In genomic region chr1:31433396-31433930, GRCh38 we compare ENCODE assay signal across 1 cellular context.
TF ChIP-seq lines count a peak whose summit lies in the region.

No MANE protein-coding gene starts in this region.

TF ChIP-seq in HepG2, 621 proteins besides CTCF, POLR2A, EP300 and RAD21 (continues in another document):
- TF ChIP-seq ZBTB49 (CRISPR knock-in tag; IDR thresholded peaks at IDR 0.05; ENCODE audit: borderline replicate concordance) = no peak
- no peak for TF ChIP-seq ATF3 (CRISPR knock-in tag; IDR thresholded peaks at IDR 0.05)
- TF ChIP-seq ZNF335 (CRISPR knock-in tag; IDR thresholded peaks at IDR 0.05) = no peak
- no peak for TF ChIP-seq HMG20B (CRISPR knock-in tag; conservative IDR thresholded peaks at IDR 0.05)
- no peak for TF ChIP-seq SRSF4 (IDR thresholded peaks at IDR 0.05; ENCODE audit: low read depth, low read length, poor library complexity, severe bottlenecking)
- no peak for TF ChIP-seq XRCC5 (optimal IDR thresholded peaks at IDR 0.05; ENCODE audit: low read length)
- no peak for TF ChIP-seq TERF1 (CRISPR knock-in tag; IDR thresholded peaks at IDR 0.05)
- TF ChIP-seq JUND (CRISPR knock-in tag; IDR thresholded peaks at IDR 0.05) = no peak
- no peak for TF ChIP-seq ZUFSP (CRISPR knock-in tag; IDR thresholded peaks at IDR 0.05; ENCODE audit: borderline replicate concordance)
- 0 out of 2 replicates have a peak, but pooled peaks have one; percentile 38 for TF ChIP-seq ATF5 (CRISPR knock-in tag; IDR thresholded peaks at IDR 0.05; ENCODE audit: low read depth)
- no peak for TF ChIP-seq ZNF639 (CRISPR knock-in tag; conservative IDR thresholded peaks at IDR 0.05)
- no peak for TF ChIP-seq NFYB (CRISPR knock-in tag; IDR thresholded peaks at IDR 0.05)
- TF ChIP-seq ZNF510 (CRISPR knock-in tag; IDR thresholded peaks at IDR 0.05; ENCODE audit: low read depth) = no peak
- TF ChIP-seq NR2F6 (IDR thresholded peaks at IDR 0.05) = peak; percentile 68
- no peak for TF ChIP-seq NR2F6 (CRISPR knock-in tag; IDR thresholded peaks at IDR 0.05)
- TF ChIP-seq NR2F1 (CRISPR knock-in tag; IDR thresholded peaks at IDR 0.05) = peak; percentile 52 to 58; a peak in 2 of 4 replicates
- TF ChIP-seq BRCA1 (CRISPR knock-in tag; IDR thresholded peaks at IDR 0.05) = no peak
- TF ChIP-seq ZNF136 (CRISPR knock-in tag; IDR thresholded peaks at IDR 0.05; ENCODE audit: low read depth) = no peak
- peak; percentile 14; the same call in 1 of the 2 replicates for TF ChIP-seq ZNF317 (CRISPR knock-in tag; IDR thresholded peaks at IDR 0.05)
- no peak for TF ChIP-seq CBX1 (IDR thresholded peaks at IDR 0.05; ENCODE audit: low read depth)
- TF ChIP-seq ZNF773 (CRISPR knock-in tag; IDR thresholded peaks at IDR 0.05; ENCODE audit: borderline replicate concordance) = no peak
- no peak for TF ChIP-seq ZNF207 (IDR thresholded peaks at IDR 0.05; ENCODE audit: borderline replicate concordance)
- peak; percentile 63 for TF ChIP-seq RARA (CRISPR knock-in tag; IDR thresholded peaks at IDR 0.05)
- no peak for TF ChIP-seq ZSCAN31 (CRISPR knock-in tag; IDR thresholded peaks at IDR 0.05; ENCODE audit: low read depth)
- TF ChIP-seq CEBPB (IDR thresholded peaks at IDR 0.05; ENCODE audit: borderline replicate concordance, low read depth, low read length) = no peak
- TF ChIP-seq MED8 (CRISPR knock-in tag; IDR thresholded peaks at IDR 0.05; ENCODE audit: insufficient replicate concordance) = no peak
- no peak for TF ChIP-seq ATF1 (CRISPR knock-in tag; IDR thresholded peaks at IDR 0.05)
- no peak for TF ChIP-seq NFKBIZ (CRISPR knock-in tag; IDR thresholded peaks at IDR 0.05)
- no peak for TF ChIP-seq ZFP91 (CRISPR knock-in tag; IDR thresholded peaks at IDR 0.05; ENCODE audit: borderline replicate concordance)
- TF ChIP-seq ZNF3 (CRISPR knock-in tag; IDR thresholded peaks at IDR 0.05) = no peak
- no peak for TF ChIP-seq CSRNP2 (CRISPR knock-in tag; conservative IDR thresholded peaks at IDR 0.05; ENCODE audit: low read depth)
- no peak for TF ChIP-seq ASH2L (IDR thresholded peaks at IDR 0.05; ENCODE audit: insufficient read length, low read depth, low read length)
- no peak for TF ChIP-seq KLF6 (CRISPR knock-in tag; IDR thresholded peaks at IDR 0.05)
- TF ChIP-seq ZNF782 (CRISPR knock-in tag; IDR thresholded peaks at IDR 0.05; ENCODE audit: borderline replicate concordance) = no peak
- no peak for TF ChIP-seq ELF1 (CRISPR knock-in tag; IDR thresholded peaks at IDR 0.05)
- TF ChIP-seq KLF15 (CRISPR knock-in tag; IDR thresholded peaks at IDR 0.05; ENCODE audit: borderline replicate concordance) = no peak
- no peak for TF ChIP-seq PBX3 (CRISPR knock-in tag; IDR thresholded peaks at IDR 0.05; ENCODE audit: borderline replicate concordance)
- TF ChIP-seq AGO2 (optimal IDR thresholded peaks at IDR 0.05; ENCODE audit: low read depth, low read length) = no peak
- TF ChIP-seq E2F2 (CRISPR knock-in tag; IDR thresholded peaks at IDR 0.05; ENCODE audit: borderline replicate concordance) = no peak
